ENCODE assay signal across 8 cellular contexts in the genomic region with DNA sequence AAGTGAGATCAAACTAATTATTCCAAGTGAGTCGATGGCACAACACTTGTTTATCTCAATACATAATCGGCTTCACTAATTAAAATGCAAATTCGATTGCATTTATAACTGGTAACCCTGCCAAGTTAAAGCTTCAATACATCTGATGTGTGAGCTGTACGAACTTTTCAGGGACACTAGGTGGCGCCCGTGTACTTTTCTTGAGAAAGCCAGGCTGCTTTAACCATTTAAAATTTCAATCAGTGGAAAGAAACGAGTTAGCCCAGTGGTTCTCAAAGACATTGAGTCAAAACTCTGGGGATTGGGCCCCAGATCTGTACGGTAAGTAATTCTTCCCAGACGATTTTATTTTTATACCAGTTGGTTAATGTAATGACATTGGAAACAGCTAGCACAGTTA.
DNase-seq lines count a peak whose midpoint lies in the region; ATAC-seq, FAIRE-seq and TF ChIP-seq lines count a peak whose summit lies in the region.

No MANE protein-coding gene starts in this region.

- DNase-seq in D721Med (ENCODE audit: insufficient read length, low spot score), result peak; percentile 15
- peak; percentile 32 for DNase-seq in HCT116 (ENCODE audit: low read depth, low spot score)
- peak; percentile 35 for DNase-seq in NCI-H187 treated with DMSO at 0.1 percent for 48 hours (lab: John Stamatoyannopoulos, UW)
- DNase-seq in T follicular helper cell (ENCODE audit: low read depth), result peak; percentile 15
- peak; percentile 41 for DNase-seq in astrocyte of the cerebellum (ENCODE audit: low read depth)
- peak; percentile 52 for DNase-seq in iPS DF 6.9 (ENCODE audit: low read depth, low spot score)
- peak; percentile 2 to 33 for DNase-seq in stimulated activated CD4-positive, alpha-beta T cell treated with anti-CD3 and anti-CD28 coated beads, Interleukin-12 subunit alpha, Interleukin-12 subunit beta, amount 100 ng/mL, for 24 hours (ENCODE audit: low read depth in 2 of 2)

- FAIRE-seq in D721Med (lab: Jason Lieb, UNC), result no peak

- POLR2A ChIA-PET in HCT116 (lab: Charles Lee), result interaction anchor here (0.9 to 1.2 kb wide), 2 partner anchors 350 to 361 kb away, joined by 3 to 6 read pairs; no protein-coding TSS in a partner anchor

- no peaks in the 10 kb centered on the region for H3K9me2 ChIP-seq in HCT116 (ENCODE audit: insufficient read depth)

- peak; percentile 79 for ATAC-seq in HCT116
- no peak for ATAC-seq in HG02970 (IDR thresholded peaks at IDR 0.05; ENCODE audit: low FRiP score, unreplicated experiment)

- H4K20me1 ChIP-seq in HCT116 (ENCODE audit: insufficient read depth), result no peaks in the 10 kb centered on the region

- H3K9me3 ChIP-seq in HCT116 (ENCODE audit: control insufficient read depth in 1 of 2, insufficient read depth in 1 of 2, low read depth in 1 of 2, low read length in 2 of 2) (no peaks in the 10 kb centered on the region), iPS DF 6.9 (ENCODE audit: control insufficient read depth, insufficient read depth, low read length) (no peaks in the 10 kb centered on the region)

- peak; percentile 86 for TF ChIP-seq RAD21 in HCT116 (IDR thresholded peaks at IDR 0.05; ENCODE audit: low read depth)

- in situ Hi-C loops in astrocyte of the cerebellum (cut with HindIII; ENCODE audit: low sequenced_read_pairs), result no loop called here

- peak overlapping the region; percentile 65 for H2AFZ ChIP-seq in HCT116 (ENCODE audit: low read depth, low read length, poor library complexity, severe bottlenecking)

- RAD21 ChIA-PET in HCT116 (lab: Charles Lee; ENCODE audit: low non-redundant PET in 1 of 2, low total read pairs in 2 of 2, uncharacterized antibody in 2 of 2, unreplicated experiment in 2 of 2), result interaction anchor here (0.6 to 2.7 kb wide), 7 partner anchors 267 to 817 kb away, joined by 3 to 15 read pairs (median 6); a partner anchor contains a TSS

- H3K9ac ChIP-seq in HCT116 (ENCODE audit: low read length), result no peak overlapping the region

- H3K27me3 ChIP-seq in HCT116 (ENCODE audit: insufficient read depth, low read length), result 0 out of 2 replicates have a peak, but pooled peaks cover 7% of the 10 kb centered on the region
- no peaks in the 10 kb centered on the region for H3K27me3 ChIP-seq in iPS DF 6.9 (ENCODE audit: control insufficient read depth, insufficient read depth, low read length)

- H3K27ac ChIP-seq in HCT116 (ENCODE audit: low read depth, low read length) (no peak overlapping the region), iPS DF 6.9 (ENCODE audit: low read length) (no peak overlapping the region)

- H3K36me3 ChIP-seq in HCT116 (ENCODE audit: control insufficient read depth in 1 of 2, insufficient read depth in 2 of 2, low read length in 2 of 2), result no peaks in the 10 kb centered on the region
- no peaks in the 10 kb centered on the region; the same call in 1 of the 2 replicates for H3K36me3 ChIP-seq in iPS DF 6.9 (ENCODE audit: control insufficient read depth, insufficient read depth, low read length)

- H3K4me1 ChIP-seq in HCT116 (ENCODE audit: control insufficient read depth in 1 of 2, insufficient read depth in 2 of 2, low read length in 2 of 2) (no peaks in the 10 kb centered on the region), iPS DF 6.9 (ENCODE audit: control insufficient read depth, insufficient read depth, low read length) (no peaks in the 10 kb centered on the region; the same call in 1 of the 2 replicates)

- H3K4me2 ChIP-seq in HCT116 (ENCODE audit: low read length), result peak overlapping the region; percentile 33

- no CpG with 5 or more reads among the region's 9 CpGs for WGBS in iPS DF 6.9 (ENCODE audit: insufficient coverage, insufficient read length)

- no peak for TF ChIP-seq POLR2A in HCT116 (IDR thresholded peaks at IDR 0.05; ENCODE audit: borderline replicate concordance, extremely low read depth, insufficient read depth, insufficient read length)

- H3K79me2 ChIP-seq in HCT116 (ENCODE audit: insufficient read depth, low read length), result no peaks in the 10 kb centered on the region

- H3K4me3 ChIP-seq in HCT116 (replicated peaks in 1 of 2; ENCODE audit: low read depth in 1 of 2, low read length in 2 of 2), result no peak overlapping the region
- H3K4me3 ChIP-seq in astrocyte of the cerebellum (ENCODE audit: low read depth, low read length), result no peak overlapping the region
- no peak overlapping the region for H3K4me3 ChIP-seq in iPS DF 6.9 (ENCODE audit: low read length)

- BruUV-seq in HCT116 (replicated peaks; lab: Mats Ljungman, UMichigan), result no TSS peak

- peak; percentile 94 for TF ChIP-seq CTCF in D721Med (IDR thresholded peaks at IDR 0.05; ENCODE audit: insufficient read depth, missing control alignments)
- TF ChIP-seq CTCF in HCT116 (IDR thresholded peaks at IDR 0.05 in 2 of 3, conservative IDR thresholded peaks at IDR 0.05 in 1 of 3; ENCODE audit: borderline replicate concordance in 1 of 3, insufficient read depth in 1 of 3, low read depth in 2 of 3, low read length in 2 of 3), result peak; percentile 62 to 91 (median 65); a peak in 5 of 6 replicates
- peak; percentile 66 for TF ChIP-seq CTCF in astrocyte of the cerebellum (IDR thresholded peaks at IDR 0.05; ENCODE audit: low read depth, low read length, missing control alignments)

- CTCF ChIA-PET in HCT116 (lab: Charles Lee), result interaction anchor here (0.6 to 3.1 kb wide), 37 partner anchors 13 to 1929 kb away, joined by 3 to 55 read pairs (median 4); a partner anchor contains a TSS

- intact Hi-C loops in HCT116 (cut with micrococcal nuclease), result loop anchor here (1.0 to 5.0 kb wide), 7 partner anchors 296 to 1927 kb away; no protein-coding TSS in a partner anchor

TF ChIP-seq in HCT116, 20 proteins besides CTCF, POLR2A, EP300 and RAD21:
- TF ChIP-seq CEBPB (IDR thresholded peaks at IDR 0.05; ENCODE audit: low read depth) (no peak), TCF7L2 (IDR thresholded peaks at IDR 0.05; ENCODE audit: borderline replicate concordance, extremely low read depth, insufficient read depth, insufficient read length) (no peak), POLR2AphosphoS5 (IDR thresholded peaks at IDR 0.05; ENCODE audit: low read depth, low read length) (no peak), ZNF274 (IDR thresholded peaks at IDR 0.05; ENCODE audit: low read depth, low read length) (no peak)
TF ChIP-seq in HCT116: peak in this region for 0.
